Comparison of ENCODE assay signal across 1 cellular context in the genomic region with DNA sequence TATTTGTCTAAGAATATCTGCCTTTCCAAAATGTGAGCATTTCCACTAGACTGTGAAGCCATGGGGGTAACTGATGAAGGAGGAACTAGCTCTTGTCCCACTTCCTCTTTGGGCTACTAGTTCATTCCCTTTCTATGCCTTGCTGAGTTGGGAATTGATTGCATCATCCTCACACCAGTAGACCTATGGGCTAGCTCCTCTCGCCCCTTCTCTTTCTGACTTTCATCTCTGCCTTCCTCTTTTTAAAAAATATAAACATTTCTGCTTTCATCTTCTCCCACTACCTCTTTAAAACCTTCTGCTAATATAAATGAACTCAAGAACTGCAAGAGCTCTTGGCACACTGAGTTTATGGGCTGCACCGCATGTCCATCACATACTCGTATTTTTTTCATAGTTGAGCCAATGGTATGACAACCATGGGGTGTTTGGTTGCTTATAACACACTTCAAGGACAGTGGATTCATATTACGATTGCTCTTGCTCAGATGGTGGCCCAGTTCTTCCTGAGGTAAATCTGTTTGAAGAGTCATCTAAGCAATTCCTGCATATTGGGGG.
A peak's percentile ranks its signal among the peaks of the same experiment; 100 is the strongest.
TF ChIP-seq lines count a peak whose summit lies in the region.

No MANE protein-coding gene starts in this region.

TF ChIP-seq in HCT116, 20 proteins besides CTCF, POLR2A, EP300 and RAD21:
- TF ChIP-seq REST (IDR thresholded peaks at IDR 0.05; ENCODE audit: low read depth), result no peak
- peak; percentile 55; the same call in 1 of the 2 replicates for TF ChIP-seq CBX3 (IDR thresholded peaks at IDR 0.05; ENCODE audit: low read depth)
- TF ChIP-seq POLR2AphosphoS5 (IDR thresholded peaks at IDR 0.05; ENCODE audit: low read depth, low read length), result 0 out of 2 replicates have a peak, but pooled peaks have one; percentile 36
- TF ChIP-seq TCF7L2 (IDR thresholded peaks at IDR 0.05; ENCODE audit: borderline replicate concordance, extremely low read depth, insufficient read depth, insufficient read length), result peak; percentile 56
- peak; percentile 94 for TF ChIP-seq CEBPB (IDR thresholded peaks at IDR 0.05; ENCODE audit: low read depth)
- no peak for TF ChIP-seq ZNF274 (IDR thresholded peaks at IDR 0.05; ENCODE audit: low read depth, low read length)
- TF ChIP-seq SRF (IDR thresholded peaks at IDR 0.05; ENCODE audit: low read depth), result no peak
- TF ChIP-seq, protein P1, sequence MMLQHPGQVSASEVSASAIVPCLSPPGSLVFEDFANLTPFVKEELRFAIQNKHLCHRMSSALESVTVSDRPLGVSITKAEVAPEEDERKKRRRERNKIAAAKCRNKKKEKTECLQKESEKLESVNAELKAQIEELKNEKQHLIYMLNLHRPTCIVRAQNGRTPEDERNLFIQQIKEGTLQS (IDR thresholded peaks at IDR 0.05), result peak; percentile 86
- no peak for TF ChIP-seq YY1 (IDR thresholded peaks at IDR 0.05; ENCODE audit: extremely low read depth, insufficient replicate concordance, low read depth, low read length)
- no peak for TF ChIP-seq EZH2phosphoT487 (IDR thresholded peaks at IDR 0.05; ENCODE audit: borderline replicate concordance)
- 0 out of 2 replicates have a peak, but pooled peaks have one; percentile 32 for TF ChIP-seq ELF1 (IDR thresholded peaks at IDR 0.05; ENCODE audit: borderline replicate concordance, low read depth)
- TF ChIP-seq ZBTB33 (IDR thresholded peaks at IDR 0.05; ENCODE audit: extremely low read depth, insufficient replicate concordance, low read length), result no peak
- no peak for TF ChIP-seq EZH2 (IDR thresholded peaks at IDR 0.05)
- TF ChIP-seq JUND (IDR thresholded peaks at IDR 0.05), result peak; percentile 38
- no peak for TF ChIP-seq ZFX (IDR thresholded peaks at IDR 0.05)
- TF ChIP-seq MAX (IDR thresholded peaks at IDR 0.05), result 0 out of 2 replicates have a peak, but pooled peaks have one; percentile 38
- peak; percentile 40; the same call in 1 of the 2 replicates for TF ChIP-seq SP1 (IDR thresholded peaks at IDR 0.05; ENCODE audit: low read depth)
- TF ChIP-seq SIN3A (IDR thresholded peaks at IDR 0.05; ENCODE audit: low read depth), result no peak
- TF ChIP-seq EGR1 (IDR thresholded peaks at IDR 0.05; ENCODE audit: low read depth), result no peak
- no peak for TF ChIP-seq FOSL1 (IDR thresholded peaks at IDR 0.05; ENCODE audit: low read depth)
